21 cellular contexts compared by ENCODE assay signal in genomic region chr5:72760259-72760658, GRCh38. TPM values are rescaled to one million over a fixed set of nuclear protein-coding genes. Genes with fewer than 3 reads are reported as not detected.
A peak's percentile ranks its signal among the peaks of the same experiment; 100 is the strongest.
DNase-seq lines count a peak whose midpoint lies in the region; ATAC-seq and TF ChIP-seq lines count a peak whose summit lies in the region.
"Had no signal": no experiment of that assay in that cellular context is flagged by ENCODE, and none has a peak within 500 bp of the region (broad histone marks: within the 10 kb centered on the region; RNA-seq: fewer than 3 reads in every experiment).

No MANE protein-coding gene starts in this region.

- H2AK5ac ChIP-seq in mesenchymal stem cell (ENCODE audit: low read length, severe bottlenecking), result no peak overlapping the region

- H3K9me3 ChIP-seq in MG63, result no peaks in the 10 kb centered on the region
- H3K9me3 ChIP-seq in mesenchymal stem cell (ENCODE audit: control insufficient read depth, low read length), result no peaks in the 10 kb centered on the region
- H3K9me3 ChIP-seq: gastrocnemius medialis, left ventricle myocardium inferior, upper lobe of left lung had no signal

- H2BK5ac ChIP-seq in mesenchymal stem cell (ENCODE audit: low read depth, low read length, poor library complexity, severe bottlenecking), result no peak overlapping the region

- no peak overlapping the region for H3K9ac ChIP-seq in mesenchymal stem cell (ENCODE audit: low read length)

- H3K36me3 ChIP-seq in MG63 (no peaks in the 10 kb centered on the region), mesenchymal stem cell (ENCODE audit: control insufficient read depth in 1 of 2, insufficient read depth in 2 of 2, low read depth in 1 of 2, low read length in 2 of 2) (no peaks in the 10 kb centered on the region)
- H3K36me3 ChIP-seq: gastrocnemius medialis, left ventricle myocardium inferior, upper lobe of left lung had no signal

- H3K4me3 ChIP-seq in MG63 (no peak overlapping the region), choroid plexus epithelial cell (ENCODE audit: low read depth, low read length) (no peak overlapping the region), mesenchymal stem cell (ENCODE audit: insufficient read depth in 1 of 2, low read depth in 1 of 2, low read length in 2 of 2) (no peak overlapping the region)
- H3K4me3 ChIP-seq: gastrocnemius medialis, left ventricle myocardium inferior, PC-9, SK-N-MC, upper lobe of left lung had no signal

- DNase-seq in Daoy (ENCODE audit: low read depth) (peak; percentile 24), MG63 (peak; percentile 31), choroid plexus epithelial cell (ENCODE audit: low read depth) (peak; percentile 21), mesenchymal stem cell (peak; percentile 11)
- DNase-seq: activated CD4-positive, alpha-beta T cell treated with anti-CD3 and anti-CD28 coated beads for 36 hours; amniotic stem cell; DND-41; gastrocnemius medialis; Kasumi-1; left ventricle myocardium inferior; NCI-H1417; NCI-H526 treated with DMSO at 0.1 percent for 48 hours; PC-9; stimulated activated CD4-positive, alpha-beta T cell treated with anti-CD3 and anti-CD28 coated beads, Interleukin-2, amount 100 ng/mL, for 24 hours; T1000; upper lobe of left lung had no signal

- no peak overlapping the region for H2BK12ac ChIP-seq in mesenchymal stem cell (ENCODE audit: low read length in 2 of 2)

- 88% methylated on average over 1 of the region's 1 CpG for WGBS in mesenchymal stem cell

- no peak overlapping the region for H4K8ac ChIP-seq in mesenchymal stem cell (ENCODE audit: low read length)

- ATAC-seq in GM21786 (IDR thresholded peaks at IDR 0.05; ENCODE audit: unreplicated experiment), result no peak
- ATAC-seq in GM21367 (IDR thresholded peaks at IDR 0.05; ENCODE audit: unreplicated experiment), result no peak
- no peak for ATAC-seq in HG03039 (IDR thresholded peaks at IDR 0.05; ENCODE audit: unreplicated experiment)
- no peak for ATAC-seq in HG03439 (IDR thresholded peaks at IDR 0.05; ENCODE audit: unreplicated experiment)
- ATAC-seq: activated CD4-positive, alpha-beta T cell treated with anti-CD3 and anti-CD28 coated beads for 36 hours; gastrocnemius medialis had no signal

- no peak overlapping the region for H2AFZ ChIP-seq in mesenchymal stem cell (ENCODE audit: low read depth, low read length)
- H2AFZ ChIP-seq: PC-9 had no signal

- H3K4me1 ChIP-seq in mesenchymal stem cell (ENCODE audit: control insufficient read depth, insufficient read depth, low read depth, low read length), result no peaks in the 10 kb centered on the region
- H3K4me1 ChIP-seq: gastrocnemius medialis, left ventricle myocardium inferior, upper lobe of left lung had no signal

- H3K27me3 ChIP-seq in MG63, result no peaks in the 10 kb centered on the region
- H3K27me3 ChIP-seq in mesenchymal stem cell (ENCODE audit: control insufficient read depth in 1 of 2, insufficient read depth in 1 of 2, low read length in 2 of 2), result no peaks in the 10 kb centered on the region
- H3K27me3 ChIP-seq: gastrocnemius medialis, upper lobe of left lung had no signal

- no peak overlapping the region for H3K18ac ChIP-seq in mesenchymal stem cell (ENCODE audit: low read depth in 1 of 2, low read length in 2 of 2)

- no peak overlapping the region for H3K4ac ChIP-seq in mesenchymal stem cell (ENCODE audit: low read depth in 1 of 2, low read length in 2 of 2)

- no peak for TF ChIP-seq CTCF in choroid plexus epithelial cell (conservative IDR thresholded peaks at IDR 0.05; ENCODE audit: low read depth, low read length)

- no peak overlapping the region for H3K23ac ChIP-seq in mesenchymal stem cell (ENCODE audit: low read length in 2 of 2)

- H3K14ac ChIP-seq in mesenchymal stem cell (ENCODE audit: low read length in 2 of 2), result no peak overlapping the region

- no peak overlapping the region for H3K27ac ChIP-seq in mesenchymal stem cell (ENCODE audit: low read length, poor library complexity, severe bottlenecking)
- H3K27ac ChIP-seq: gastrocnemius medialis, left ventricle myocardium inferior, PC-9, SK-N-MC, upper lobe of left lung had no signal

- no peak overlapping the region for H3K4me2 ChIP-seq in mesenchymal stem cell (ENCODE audit: low read length, poor library complexity, severe bottlenecking)
- H3K4me2 ChIP-seq: PC-9 had no signal

- no peak overlapping the region for H2BK15ac ChIP-seq in mesenchymal stem cell (ENCODE audit: low read depth, poor library complexity, severe bottlenecking)

- no peak overlapping the region for H2BK120ac ChIP-seq in mesenchymal stem cell (ENCODE audit: low read depth, low read length)

- no peaks in the 10 kb centered on the region for H3K79me1 ChIP-seq in mesenchymal stem cell (replicated peaks; ENCODE audit: low read length, poor library complexity, severe bottlenecking)

- no peak overlapping the region for H4K91ac ChIP-seq in mesenchymal stem cell (ENCODE audit: low read length)

RNA-seq across cellular contexts. Expression of gene TNPO1, which starts 56.2 kb away (rescaled TPM):
- total RNA-seq in Daoy (2014; rRNA removed; shearing (Covaris generic)), result 319 and 500 TPM in 2 replicates
- 90.5 and 235 TPM in 2 replicates for total RNA-seq in MG63 (2014; rRNA removed; shearing (Covaris generic); ENCODE audit: low replicate concordance)
- polyA plus RNA-seq in mesenchymal stem cell (2013, experiment 1 of 2), result 88.3 TPM
- 88.8 TPM for polyA plus RNA-seq in mesenchymal stem cell (2013, experiment 2 of 2)
